Comparison of ENCODE assay signal across 8 cellular contexts in genomic region chr9:120916573-120916972, GRCh38. TPM values are rescaled to one million over a fixed set of nuclear protein-coding genes. Genes with fewer than 3 reads are reported as not detected.
DNase-seq lines count a peak whose midpoint lies in the region; ATAC-seq, FAIRE-seq and TF ChIP-seq lines count a peak whose summit lies in the region.

No MANE protein-coding gene starts in this region.

- peak overlapping the region; percentile 51 for H3K4me3 Mint-ChIP-seq in T-helper 1 cell treated with Interleukin-12 subunit alpha and Interleukin-12 subunit beta and Interleukin-4 antibody, amounts not matched to agents 30 μg/mL and 1 μg/mL, for 36 hours

- in situ Hi-C loops in KBM-7 (cut with MboI; ENCODE audit: low pct_unique_long_range_greater_than_20kb, low sequenced_read_pairs), result no loop called here

- 46 to 75% methylated on average over 1 to 3 of the region's 3 CpGs for WGBS in testis, 2 donors

- peak in 2 of 3 experiments; percentile 7 to 55 for TF ChIP-seq CTCF in keratinocyte (optimal IDR thresholded peaks at IDR 0.05 in 1 of 3, IDR thresholded peaks at IDR 0.05 in 1 of 3, conservative IDR thresholded peaks at IDR 0.05 in 1 of 3; ENCODE audit: extremely low read depth in 1 of 3, insufficient read depth in 2 of 3, low read length in 3 of 3)
- TF ChIP-seq CTCF in testis (IDR thresholded peaks at IDR 0.05), result peak in 2 of 3 experiments; percentile 15 to 18

- intact Hi-C loops in testis (cut with DNase I; ENCODE audit: low total_unique reads), result no loop called here

- H3K4me1 Mint-ChIP-seq in T-helper 1 cell treated with Interleukin-12 subunit alpha and Interleukin-12 subunit beta and Interleukin-4 antibody, amounts not matched to agents 30 μg/mL and 1 μg/mL, for 36 hours (ENCODE audit: low read depth), result peaks cover 72% of the 10 kb centered on the region

- FAIRE-seq in keratinocyte (lab: Jason Lieb, UNC), result no peak
- FAIRE-seq in H54 (lab: Jason Lieb, UNC), result no peak

- no peak overlapping the region for H3K4me2 ChIP-seq in keratinocyte (ENCODE audit: control insufficient read depth, extremely low read depth, insufficient read depth, low read depth, low read length)

- H2AFZ ChIP-seq in keratinocyte (ENCODE audit: control insufficient read depth, low read length), result no peak overlapping the region

- no peaks in the 10 kb centered on the region for H3K36me3 ChIP-seq in keratinocyte (ENCODE audit: control insufficient read depth in 2 of 2, extremely low read depth in 1 of 2, insufficient read depth in 2 of 2, low read length in 2 of 2)
- H3K36me3 ChIP-seq in testis (ENCODE audit: low read depth, missing control alignments), result no peaks in the 10 kb centered on the region

- TF ChIP-seq POLR2A in testis (IDR thresholded peaks at IDR 0.05) (no peak), H54 (IDR thresholded peaks at IDR 0.05; ENCODE audit: low read depth, low read length) (no peak)

- no peaks in the 10 kb centered on the region for H3K9me1 ChIP-seq in keratinocyte (ENCODE audit: control insufficient read depth, extremely low read depth, insufficient read depth, low read length)

- H3K27ac ChIP-seq in keratinocyte (ENCODE audit: control insufficient read depth, insufficient read depth, low read length) (no peak overlapping the region), testis (peak overlapping the region; percentile 37 to 76)

- no peaks in the 10 kb centered on the region for H3K4me1 ChIP-seq in keratinocyte (ENCODE audit: control insufficient read depth, extremely low read depth, insufficient read depth, low read length)
- peaks cover 31% of the 10 kb centered on the region for H3K4me1 ChIP-seq in testis

- ATAC-seq in GM21360 (IDR thresholded peaks at IDR 0.05; ENCODE audit: unreplicated experiment), result no peak

- H4K20me1 ChIP-seq in keratinocyte (ENCODE audit: control insufficient read depth, extremely low read depth, insufficient read depth, low read length), result no peaks in the 10 kb centered on the region

- no peak for DNase-seq in T-helper 1 cell
- DNase-seq in anterior cingulate cortex (lab: John Stamatoyannopoulos, UW), result peak in 34 of 58 donors; percentile 16 to 73 (median 42)
- no peak for DNase-seq in keratinocyte (ENCODE audit: low read depth, low spot score)
- peak; percentile 72 for DNase-seq in testis
- no peak for DNase-seq in H54 (ENCODE audit: insufficient read length, low spot score)
- DNase-seq in KBM-7, result no peak

- peak overlapping the region; percentile 79 for H3K27ac Mint-ChIP-seq in T-helper 1 cell treated with Interleukin-12 subunit alpha and Interleukin-12 subunit beta and Interleukin-4 antibody, amounts not matched to agents 30 μg/mL and 1 μg/mL, for 36 hours

- no peak overlapping the region for H3K4me3 ChIP-seq in keratinocyte (ENCODE audit: control insufficient read depth in 2 of 3, extremely low read depth in 1 of 3, insufficient read depth in 2 of 3, low read depth in 1 of 3, low read length in 3 of 3)
- H3K4me3 ChIP-seq in testis, result no peak overlapping the region

- peaks cover 9% of the 10 kb centered on the region for H3K9me3 Mint-ChIP-seq in T-helper 1 cell treated with Interleukin-12 subunit alpha and Interleukin-12 subunit beta and Interleukin-4 antibody, amounts not matched to agents 30 μg/mL and 1 μg/mL, for 36 hours

- H3K36me3 Mint-ChIP-seq in T-helper 1 cell treated with Interleukin-12 subunit alpha and Interleukin-12 subunit beta and Interleukin-4 antibody, amounts not matched to agents 30 μg/mL and 1 μg/mL, for 36 hours (ENCODE audit: low read depth), result peaks cover 80% of the 10 kb centered on the region

- H3K27me3 ChIP-seq in keratinocyte (ENCODE audit: control insufficient read depth, extremely low read depth, insufficient read depth, low read length) (no peaks in the 10 kb centered on the region), testis (no peaks in the 10 kb centered on the region)

- H3K79me2 ChIP-seq in keratinocyte (ENCODE audit: control insufficient read depth, insufficient read depth, low read length), result no peaks in the 10 kb centered on the region

- H3K9ac ChIP-seq in keratinocyte (ENCODE audit: control insufficient read depth, extremely low read depth, insufficient read depth, low read length), result no peak overlapping the region

- no peaks in the 10 kb centered on the region for H3K27me3 Mint-ChIP-seq in T-helper 1 cell treated with Interleukin-12 subunit alpha and Interleukin-12 subunit beta and Interleukin-4 antibody, amounts not matched to agents 30 μg/mL and 1 μg/mL, for 36 hours (ENCODE audit: low read depth)

- dilution Hi-C loops in keratinocyte (cut with MboI; ENCODE audit: extremely low pct_ligation_motif_present, low sequenced_read_pairs), result no loop called here

- H3K9me3 ChIP-seq in keratinocyte (ENCODE audit: control insufficient read depth, low read depth, low read length) (no peaks in the 10 kb centered on the region), testis (no peaks in the 10 kb centered on the region)

RNA-seq across cellular contexts. Expression of gene TRAF1, which starts 10.0 kb away (rescaled TPM):
- polyA plus RNA-seq in keratinocyte (0.71 to 2.5 TPM (median 1.2 TPM) in 3 replicates), testis (ENCODE audit: insufficient read depth, low read depth, low replicate concordance) (3.9 TPM)
- 1.1 TPM for polyA plus RNA-seq in keratinocyte (2011; ENCODE audit: low read depth)
- polyA plus RNA-seq in keratinocyte (2011; cell fraction: cytosol; rRNA removed), result 0.26 and 0.43 TPM in 2 replicates
- polyA plus RNA-seq in keratinocyte (2011; cell fraction: nucleus; rRNA removed), result 9.9 and 11.7 TPM in 2 replicates
- 0.54 and 1.9 TPM in 2 replicates for polyA plus RNA-seq in keratinocyte (2012; ENCODE audit: low replicate concordance)
- 0.43 to 1.2 TPM (median 1.1 TPM) in 3 replicates for polyA minus RNA-seq in keratinocyte
- polyA minus RNA-seq in keratinocyte (2011; cell fraction: cytosol; rRNA and poly(A)+ RNA removed), result 0.58 TPM
- 1.3 and 2.0 TPM in 2 replicates for polyA minus RNA-seq in keratinocyte (2011; cell fraction: nucleus; rRNA and poly(A)+ RNA removed)
- 1 to 10 TPM; 6.5 to 8.6 TPM for total RNA-seq in testis

RNA-seq across cellular contexts. Expression of gene PHF19, which starts 39.6 kb away (rescaled TPM):
- polyA plus RNA-seq in keratinocyte (7.3 to 31.4 TPM (median 11.7 TPM) in 3 replicates), testis (ENCODE audit: insufficient read depth, low read depth, low replicate concordance) (28.5 TPM)
- 5.5 TPM for polyA plus RNA-seq in keratinocyte (2011; ENCODE audit: low read depth)
- polyA plus RNA-seq in keratinocyte (2011; cell fraction: cytosol; rRNA removed), result 10.0 and 13.5 TPM in 2 replicates
- polyA plus RNA-seq in keratinocyte (2011; cell fraction: nucleus; rRNA removed), result 8.5 and 9.0 TPM in 2 replicates
- 4.6 and 24.5 TPM in 2 replicates for polyA plus RNA-seq in keratinocyte (2012; ENCODE audit: low replicate concordance)
- 7.7 to 63.6 TPM (median 20.9 TPM) in 3 replicates for polyA minus RNA-seq in keratinocyte
- 18.2 TPM for polyA minus RNA-seq in keratinocyte (2011; cell fraction: cytosol; rRNA and poly(A)+ RNA removed)
- 4.7 and 5.7 TPM in 2 replicates for polyA minus RNA-seq in keratinocyte (2011; cell fraction: nucleus; rRNA and poly(A)+ RNA removed)
- total RNA-seq in testis, result 10 to 100 TPM; 40.3 to 41.7 TPM

Comparison
In these comparisons a context has a peak if more than half of its experiments do, and no peak if none do; other contexts are left out.
1. DNase-seq: peak in anterior cingulate cortex (34 of 58) and testis (single experiment); none in T-helper 1 cell (0 of 5), keratinocyte (single experiment), H54 (single experiment) and KBM-7 (single experiment).